9 cellular contexts compared by ENCODE assay signal in genomic region chr11:73321342-73322110, GRCh38. TPM values are rescaled to one million over a fixed set of nuclear protein-coding genes. Genes with fewer than 3 reads are reported as not detected.
DNase-seq lines count a peak whose midpoint lies in the region; ATAC-seq and TF ChIP-seq lines count a peak whose summit lies in the region.
"Had no signal": no experiment of that assay in that cellular context is flagged by ENCODE, and none has a peak within 500 bp of the region (broad histone marks: within the 10 kb centered on the region; RNA-seq: fewer than 3 reads in every experiment).

No MANE protein-coding gene starts in this region.

- no peak for TF ChIP-seq RAD21 in SK-N-SH (IDR thresholded peaks at IDR 0.05; ENCODE audit: low read length)

- in situ Hi-C loops in GM23248 (cut with MboI), result no loop called here

- peak overlapping the region; percentile 59 for H3K9ac ChIP-seq in GM23248
- peak overlapping the region; percentile 65; the same call in 1 of the 2 replicates for H3K9ac ChIP-seq in SK-N-SH

- H3K9me3 ChIP-seq in GM23248 (ENCODE audit: low read depth) (no peaks in the 10 kb centered on the region), SK-N-SH (no peaks in the 10 kb centered on the region), left ventricle myocardium inferior (replicated peaks) (no peaks in the 10 kb centered on the region)
- H3K9me3 ChIP-seq: MG63 had no signal

- intact Hi-C loops in left ventricle myocardium inferior (cut with micrococcal nuclease), result no loop called here

- H3K4me3 ChIP-seq in GM23248, result no peak overlapping the region
- peak overlapping the region in 1 of 2 experiments; percentile 5; a peak in 1 of 4 replicates for H3K4me3 ChIP-seq in SK-N-SH (ENCODE audit: low read depth in 2 of 2, low read length in 1 of 2)
- peak overlapping the region; percentile 28 for H3K4me3 ChIP-seq in left ventricle myocardium inferior
- H3K4me3 ChIP-seq in skin epidermis, result no peak overlapping the region
- H3K4me3 ChIP-seq: MG63 had no signal

- TF ChIP-seq EP300 in SK-N-SH (IDR thresholded peaks at IDR 0.05; ENCODE audit: borderline replicate concordance in 1 of 2, low read depth in 1 of 2, low read length in 1 of 2), result peak; percentile 40 to 45; a peak in 2 of 4 replicates

- H3K4me1 ChIP-seq in GM23248 (ENCODE audit: insufficient read depth) (peaks cover 60% of the 10 kb centered on the region), SK-N-SH (ENCODE audit: control insufficient read depth in 1 of 2, insufficient read depth in 2 of 2, low read depth in 1 of 2, low read length in 1 of 2) (peaks cover 78 to 81% of the 10 kb centered on the region in 2 experiments), left ventricle myocardium inferior (peaks cover 100% of the 10 kb centered on the region)

- H2AFZ ChIP-seq in GM23248 (no peak overlapping the region), SK-N-SH (ENCODE audit: low read depth) (no peak overlapping the region)

- H3K27me3 ChIP-seq in GM23248 (replicated peaks; ENCODE audit: insufficient read depth) (no peaks in the 10 kb centered on the region), SK-N-SH (ENCODE audit: insufficient read depth) (no peaks in the 10 kb centered on the region), left ventricle myocardium inferior (ENCODE audit: low read depth) (no peaks in the 10 kb centered on the region)
- H3K27me3 ChIP-seq: MG63 had no signal

- H3K9me2 ChIP-seq in GM23248 (ENCODE audit: insufficient read depth) (no peaks in the 10 kb centered on the region), SK-N-SH (no peaks in the 10 kb centered on the region)

- H3K36me3 ChIP-seq in GM23248 (ENCODE audit: low read depth), result no peaks in the 10 kb centered on the region
- H3K36me3 ChIP-seq in SK-N-SH (replicated peaks in 1 of 2; ENCODE audit: control insufficient read depth in 1 of 2, insufficient read depth in 2 of 2, low read length in 1 of 2), result peaks cover 0 to 13% of the 10 kb centered on the region in 2 experiments
- peaks cover 11% of the 10 kb centered on the region for H3K36me3 ChIP-seq in left ventricle myocardium inferior

- peaks cover 34% of the 10 kb centered on the region for H3F3A ChIP-seq in GM23248 (ENCODE audit: insufficient read depth)
- H3F3A ChIP-seq in SK-N-SH (replicated peaks; ENCODE audit: insufficient read depth), result peaks cover 50% of the 10 kb centered on the region

- ATAC-seq in HG02610 (IDR thresholded peaks at IDR 0.05; ENCODE audit: unreplicated experiment), result no peak

- CTCF ChIA-PET in SK-N-SH (lab: Yijun Ruan, JAX), result interaction anchor here (0.6 to 17.6 kb wide), 11 partner anchors 9 to 601 kb away, joined by 3 to 395 read pairs (median 3); partner anchors contain the start of gene ARHGEF17

- H3K79me2 ChIP-seq in GM23248 (ENCODE audit: insufficient read depth), result peaks cover 100% of the 10 kb centered on the region
- H3K79me2 ChIP-seq in SK-N-SH (ENCODE audit: insufficient read depth), result peaks cover 98% of the 10 kb centered on the region

- peak overlapping the region; percentile 52 for H3K4me2 ChIP-seq in GM23248 (ENCODE audit: unreplicated experiment)
- H3K4me2 ChIP-seq in SK-N-SH, result peak overlapping the region; percentile 75

- WGBS in GM23248 (ENCODE audit: low coverage in 1 of 2, low lambda C conversion rate in 2 of 2, missing lambda C conversion rate in 2 of 2), 2 experiments, result 43% methylated on average over 11 of the region's 11 CpGs
- 49% methylated on average over 7 of the region's 11 CpGs for WGBS in SK-N-SH (ENCODE audit: low lambda C conversion rate)

- peak; percentile 61 for DNase-seq in GM23248
- DNase-seq in SK-N-SH, result peak; percentile 89
- peak; percentile 75 for DNase-seq in left ventricle myocardium inferior
- DNase-seq in GM20000 (ENCODE audit: low spot score), result no peak
- no peak for DNase-seq in NK-92 (lab: John Stamatoyannopoulos, UW; ENCODE audit: unreplicated experiment)
- no peak for DNase-seq in hepatic stellate cell (ENCODE audit: low spot score)

- POLR2A ChIA-PET in SK-N-SH (lab: Yijun Ruan, JAX), result no interaction called here

- TF ChIP-seq CTCF in SK-N-SH (IDR thresholded peaks at IDR 0.05), result no peak
- TF ChIP-seq CTCF in left ventricle myocardium inferior (IDR thresholded peaks at IDR 0.05; ENCODE audit: borderline replicate concordance), result no peak
- TF ChIP-seq CTCF in GM20000 (IDR thresholded peaks at IDR 0.05; ENCODE audit: extremely low read depth, missing control alignments), result no peak

- H3K27ac ChIP-seq in GM23248 (peak overlapping the region; percentile 74), SK-N-SH (ENCODE audit: low read depth in 2 of 2, low read length in 1 of 2) (peak overlapping the region; percentile 92 to 98), left ventricle myocardium inferior (replicated peaks) (peak overlapping the region; percentile 99), skin epidermis (peak overlapping the region in 18 of 21 experiments; percentile 2 to 82 (median 52))

- 0 out of 2 replicates have a peak, but pooled peaks cover 6% of the 10 kb centered on the region for H4K20me1 ChIP-seq in GM23248 (ENCODE audit: insufficient read depth)
- H4K20me1 ChIP-seq in SK-N-SH (ENCODE audit: insufficient read depth), result peaks cover 27% of the 10 kb centered on the region

TF ChIP-seq in SK-N-SH, 30 proteins besides CTCF, POLR2A, EP300 and RAD21 (continues in another document):
- TF ChIP-seq FOSL2 (IDR thresholded peaks at IDR 0.05; ENCODE audit: borderline replicate concordance, low read depth) (no peak), USF1 (IDR thresholded peaks at IDR 0.05; ENCODE audit: borderline replicate concordance, low read depth) (no peak), RXRA (IDR thresholded peaks at IDR 0.05; ENCODE audit: borderline replicate concordance, low read depth) (peak; percentile 59; the same call in 1 of the 2 replicates), RFX5 (IDR thresholded peaks at IDR 0.05; ENCODE audit: low read length) (no peak), EZH2phosphoT487 (IDR thresholded peaks at IDR 0.05; ENCODE audit: borderline replicate concordance, low read depth) (no peak), FOXJ3 (CRISPR knock-in tag; IDR thresholded peaks at IDR 0.05) (no peak), GABPA (IDR thresholded peaks at IDR 0.05; ENCODE audit: low read depth) (no peak), MEF2A (IDR thresholded peaks at IDR 0.05; ENCODE audit: borderline replicate concordance, low read depth) (no peak), PBX3 (IDR thresholded peaks at IDR 0.05) (no peak)

RNA-seq across cellular contexts. Expression of gene ARHGEF17, which starts 13.4 kb away (rescaled TPM):
- 23.5 and 24.2 TPM in 2 replicates for total RNA-seq in GM23248 (2014; rRNA removed; shearing (Covaris generic))
- polyA plus RNA-seq in GM23248 (2016; fragmentation: Nextera tagmentation; extraction: Ambion mirVana) (15.3 and 16.5 TPM in 2 replicates), SK-N-SH (2012; rRNA removed) (45.9 and 48.4 TPM in 2 replicates)
- 8.0 and 13.3 TPM in 2 replicates for polyA plus RNA-seq in SK-N-SH (2012; cell fraction: cytosol; rRNA removed)
- polyA plus RNA-seq in SK-N-SH (2012; cell fraction: nucleus; rRNA removed), result 273 and 324 TPM in 2 replicates
- total RNA-seq in left ventricle myocardium inferior, result 53.1 TPM

RNA-seq across cellular contexts. Expression of gene P2RY6, which starts 49.4 kb away (rescaled TPM):
- 0.76 TPM in 1 of 2 replicates, not detected in the other for total RNA-seq in GM23248 (2014; rRNA removed; shearing (Covaris generic))
- polyA plus RNA-seq in GM23248 (2016; fragmentation: Nextera tagmentation; extraction: Ambion mirVana), result 0.99 and 1.5 TPM in 2 replicates
- 0.15 and 0.16 TPM in 2 replicates for polyA plus RNA-seq in SK-N-SH (2012; rRNA removed)
- 0.09 and 0.31 TPM in 2 replicates for polyA plus RNA-seq in SK-N-SH (2012; cell fraction: cytosol; rRNA removed)
- 0.26 and 0.27 TPM in 2 replicates for polyA plus RNA-seq in SK-N-SH (2012; cell fraction: nucleus; rRNA removed)
- total RNA-seq in left ventricle myocardium inferior, result 2.2 TPM

RNA-seq across cellular contexts. Expression of gene RELT, which starts 54.7 kb away (rescaled TPM):
- 7.1 and 8.2 TPM in 2 replicates for total RNA-seq in GM23248 (2014; rRNA removed; shearing (Covaris generic))
- 2.8 and 2.9 TPM in 2 replicates for polyA plus RNA-seq in GM23248 (2016; fragmentation: Nextera tagmentation; extraction: Ambion mirVana)
- polyA plus RNA-seq in SK-N-SH (2012; rRNA removed), result 4.3 and 5.5 TPM in 2 replicates
- 1.9 and 2.5 TPM in 2 replicates for polyA plus RNA-seq in SK-N-SH (2012; cell fraction: cytosol; rRNA removed)
- polyA plus RNA-seq in SK-N-SH (2012; cell fraction: nucleus; rRNA removed), result 12.2 and 12.5 TPM in 2 replicates
- 1.6 TPM for total RNA-seq in left ventricle myocardium inferior

Comparison
In these comparisons a context has a peak if more than half of its experiments do, and no peak if none do; other contexts are left out.
1. DNase-seq: peak in GM23248 (single experiment), SK-N-SH (single experiment) and left ventricle myocardium inferior (single experiment); none in GM20000 (single experiment), NK-92 (single experiment) and hepatic stellate cell (single experiment).
2. Peak in every context shown above with its lines, with median percentiles within 50 percentile points of each other: H3K27ac ChIP-seq.